10 cellular contexts compared by ENCODE assay signal in genomic region chr1:171898956-171899355, GRCh38. TPM values are rescaled to one million over a fixed set of nuclear protein-coding genes. Genes with fewer than 3 reads are reported as not detected.
DNase-seq lines count a peak whose midpoint lies in the region; ATAC-seq and TF ChIP-seq lines count a peak whose summit lies in the region.
"Had no signal": no experiment of that assay in that cellular context is flagged by ENCODE, and none has a peak within 500 bp of the region (broad histone marks: within the 10 kb centered on the region; RNA-seq: fewer than 3 reads in every experiment).

No MANE protein-coding gene starts in this region.

- H3K79me1 ChIP-seq in neuronal stem cell (ENCODE audit: low read depth, low read length), result no peaks in the 10 kb centered on the region

- no peak overlapping the region for H2BK15ac ChIP-seq in neuronal stem cell (ENCODE audit: low read length)

- H3K9me3 ChIP-seq in neuronal stem cell (replicated peaks in 1 of 2; ENCODE audit: control insufficient read depth in 2 of 2, insufficient read depth in 1 of 2, low read depth in 1 of 2, low read length in 2 of 2) (no peaks in the 10 kb centered on the region), right lobe of liver (no peaks in the 10 kb centered on the region)
- H3K9me3 ChIP-seq: upper lobe of left lung had no signal

- TF ChIP-seq CTCF in RWPE1 (conservative IDR thresholded peaks at IDR 0.05; ENCODE audit: low read depth) (no peak), foreskin keratinocyte (conservative IDR thresholded peaks at IDR 0.05) (peak; percentile 42), right lobe of liver (IDR thresholded peaks at IDR 0.05) (no peak)

- peaks cover 30% of the 10 kb centered on the region for H3K4me1 ChIP-seq in foreskin keratinocyte
- peaks cover 3 to 9% of the 10 kb centered on the region in 2 donors for H3K4me1 ChIP-seq in neuronal stem cell (ENCODE audit: control insufficient read depth in 2 of 2, insufficient read depth in 1 of 2, low read depth in 1 of 2, low read length in 2 of 2)
- no peaks in the 10 kb centered on the region for H3K4me1 ChIP-seq in right lobe of liver

- H3K9ac ChIP-seq in neuronal stem cell (ENCODE audit: low read depth, low read length, poor library complexity), result no peak overlapping the region

- DNase-seq in HEK293T (ENCODE audit: extremely low spot score) (peak; percentile 13), RWPE1 (ENCODE audit: low spot score) (peak; percentile 49), foreskin keratinocyte (peak; percentile 84 to 89), neuronal stem cell (ENCODE audit: low spot score) (peak; percentile 61), NCI-H2107 treated with DMSO at 0.1 percent for 48 hours (lab: John Stamatoyannopoulos, UW; ENCODE audit: unreplicated experiment) (no peak), right lobe of liver (no peak), NCI-H1436 (lab: John Stamatoyannopoulos, UW) (no peak)
- DNase-seq: upper lobe of left lung had no signal

- H3K36me3 ChIP-seq in neuronal stem cell (replicated peaks in 1 of 2; ENCODE audit: control insufficient read depth in 2 of 2, insufficient read depth in 2 of 2, low read length in 2 of 2) (no peaks in the 10 kb centered on the region), right lobe of liver (no peaks in the 10 kb centered on the region)
- H3K36me3 ChIP-seq: upper lobe of left lung had no signal

- CTCF ChIA-PET in HEK293T (lab: Yijun Ruan, JAX), result interaction anchor here (0.6 kb wide), 1 partner anchor 1531 kb away, joined by 3 read pairs; no protein-coding TSS in a partner anchor
- CTCF ChIA-PET in RWPE1 (lab: Yijun Ruan, JAX), result interaction anchor here (0.7 kb wide), 1 partner anchor 98 kb away, joined by 6 read pairs; no protein-coding TSS in a partner anchor

- H3K4me3 ChIP-seq in neuronal stem cell (ENCODE audit: low read length in 2 of 2) (peak overlapping the region in 1 of 2 donors; percentile 8), right lobe of liver (no peak overlapping the region)
- H3K4me3 ChIP-seq: SK-N-MC, upper lobe of left lung had no signal

- H3K4ac ChIP-seq in neuronal stem cell (ENCODE audit: low read length), result no peak overlapping the region

- no peak overlapping the region for H3K14ac ChIP-seq in neuronal stem cell (ENCODE audit: low read length)

- intact Hi-C loops in right lobe of liver (cut with DNase I), result no loop called here

- no peak overlapping the region for H3K4me2 ChIP-seq in neuronal stem cell (ENCODE audit: insufficient read depth, low read length, poor library complexity, severe bottlenecking)

- no peak overlapping the region for H2BK5ac ChIP-seq in neuronal stem cell (ENCODE audit: low read length)

- H2BK12ac ChIP-seq in neuronal stem cell (ENCODE audit: low read length), result no peak overlapping the region

- peak overlapping the region; percentile 71 for H3K27ac ChIP-seq in RWPE1
- H3K27ac ChIP-seq in foreskin keratinocyte, result peak overlapping the region; percentile 91
- H3K27ac ChIP-seq in neuronal stem cell (replicated peaks; ENCODE audit: low read length), result peak overlapping the region; percentile 6
- H3K27ac ChIP-seq in right lobe of liver, result no peak overlapping the region
- H3K27ac ChIP-seq: SK-N-MC, upper lobe of left lung had no signal

- peak overlapping the region; percentile 72 for H3K18ac ChIP-seq in neuronal stem cell (ENCODE audit: low read length)

- H4K91ac ChIP-seq in neuronal stem cell (ENCODE audit: low read depth, low read length, poor library complexity), result no peak overlapping the region

- no peak overlapping the region for H3K23ac ChIP-seq in neuronal stem cell (ENCODE audit: low read depth, low read length, poor library complexity)

- H2AK5ac ChIP-seq in neuronal stem cell (ENCODE audit: low read depth, low read length), result no peak overlapping the region

- POLR2A ChIA-PET in HEK293T (lab: Yijun Ruan, JAX) (no interaction called here), RWPE1 (lab: Yijun Ruan, JAX; ENCODE audit: low non-redundant PET) (no interaction called here)

- ATAC-seq in foreskin keratinocyte (peak; percentile 90), HG03354 (IDR thresholded peaks at IDR 0.05; ENCODE audit: poor library complexity, severe bottlenecking, unreplicated experiment) (no peak), right lobe of liver (no peak)

- WGBS in neuronal stem cell (ENCODE audit: extremely low coverage in 2 of 2, insufficient read length in 2 of 2, insufficient replicate concordance in 1 of 2), 2 donors, result no CpG with 5 or more reads among the region's 9 CpGs
- 62% methylated on average over 7 of the region's 9 CpGs for WGBS in right lobe of liver (ENCODE audit: insufficient coverage, low coverage, low lambda C conversion rate, missing lambda C conversion rate)

- no peak overlapping the region for H2BK120ac ChIP-seq in neuronal stem cell (ENCODE audit: low read depth, low read length)

- TF ChIP-seq POLR2A in right lobe of liver (IDR thresholded peaks at IDR 0.05), result no peak

- H3K27me3 ChIP-seq in foreskin keratinocyte (no peaks in the 10 kb centered on the region), neuronal stem cell (ENCODE audit: control insufficient read depth in 3 of 3, insufficient read depth in 3 of 3, low read depth in 1 of 3, low read length in 3 of 3) (no peaks in the 10 kb centered on the region), right lobe of liver (no peaks in the 10 kb centered on the region)
- H3K27me3 ChIP-seq: upper lobe of left lung had no signal

- no peak overlapping the region for H4K8ac ChIP-seq in neuronal stem cell (ENCODE audit: low read depth, low read length)

- peak overlapping the region; percentile 90 for H2AFZ ChIP-seq in neuronal stem cell (ENCODE audit: low read length)

TF ChIP-seq in HEK293T, 16 proteins besides CTCF, POLR2A, EP300 and RAD21:
- TF ChIP-seq ZNF384 (IDR thresholded peaks at IDR 0.05) (no peak), NFRKB (IDR thresholded peaks at IDR 0.05) (no peak), FOXM1 (IDR thresholded peaks at IDR 0.05; ENCODE audit: borderline replicate concordance) (no peak), BHLHE40 (IDR thresholded peaks at IDR 0.05; ENCODE audit: borderline replicate concordance) (no peak), ELF4 (IDR thresholded peaks at IDR 0.05) (no peak), ARNT (IDR thresholded peaks at IDR 0.05) (no peak), FOXK2 (IDR thresholded peaks at IDR 0.05) (no peak), SP1 (IDR thresholded peaks at IDR 0.05) (no peak), HDGF (IDR thresholded peaks at IDR 0.05; ENCODE audit: borderline replicate concordance) (no peak), SUZ12 (IDR thresholded peaks at IDR 0.05) (no peak), L3MBTL2 (conservative IDR thresholded peaks at IDR 0.05) (no peak), TARDBP (IDR thresholded peaks at IDR 0.05) (no peak), CTBP1 (IDR thresholded peaks at IDR 0.05; ENCODE audit: borderline replicate concordance) (no peak), LEF1 (IDR thresholded peaks at IDR 0.05; ENCODE audit: borderline replicate concordance) (no peak), FOXA1 (IDR thresholded peaks at IDR 0.05) (no peak), PKNOX1 (IDR thresholded peaks at IDR 0.05) (no peak)

RNA-seq across cellular contexts. Expression of gene DNM3, which starts 57.7 kb away (rescaled TPM):
- total RNA-seq in foreskin keratinocyte (2.1 and 2.3 TPM in 2 replicates), right lobe of liver (under 1 TPM; 0.29 to 0.92 (median 0.43) TPM)
- 1.3 and 1.6 TPM in 2 replicates for polyA plus RNA-seq in foreskin keratinocyte
- 0.59 TPM for polyA plus RNA-seq in neuronal stem cell (2013, experiment 1 of 2)
- polyA plus RNA-seq in neuronal stem cell (2013, experiment 2 of 2), result 0.76 TPM

Comparison
In these comparisons a context has a peak if more than half of its experiments do, and no peak if none do; other contexts are left out.
1. DNase-seq: peak in HEK293T (single experiment), RWPE1 (single experiment), foreskin keratinocyte (2 of 2) and neuronal stem cell (single experiment); none in NCI-H2107 treated with DMSO at 0.1 percent for 48 hours (single experiment), right lobe of liver (0 of 3) and NCI-H1436 (single experiment).
2. H3K27ac ChIP-seq: peak in RWPE1 (single experiment), foreskin keratinocyte (single experiment) and neuronal stem cell (single experiment); none in right lobe of liver (0 of 3).